In genomic region chr16:19090916-19091315, GRCh38 we compare ENCODE assay signal across 30 cellular contexts.
"Had no signal": no experiment of that assay in that cellular context is flagged by ENCODE, and none has a peak within 500 bp of the region (broad histone marks: within the 10 kb centered on the region; RNA-seq: fewer than 3 reads in every experiment).

No MANE protein-coding gene starts in this region.

- H3K27ac ChIP-seq: cardiac muscle cell, colonic mucosa, dorsolateral prefrontal cortex, foreskin keratinocyte, gastrocnemius medialis had no signal

- H3K4me3 ChIP-seq: ascending aorta, breast epithelium, cardiac muscle cell, colonic mucosa, dorsolateral prefrontal cortex, gastrocnemius medialis had no signal

- H3K36me3 ChIP-seq: ascending aorta, breast epithelium, cardiac muscle cell, colonic mucosa, gastrocnemius medialis had no signal

- ATAC-seq: activated CD4-positive, alpha-beta T cell treated with anti-CD3 and anti-CD28 coated beads for 36 hours; activated CD8-positive, alpha-beta memory T cell treated with anti-CD3 and anti-CD28 coated beads, Interleukin-2, amount 10 ng/mL, durations not matched to agents 7 days and 5 days; activated CD8-positive, alpha-beta T cell treated with anti-CD3 and anti-CD28 coated beads, Interleukin-2, amount 10 ng/mL, durations not matched to agents 7 days and 5 days; activated naive CD4-positive, alpha-beta T cell treated with anti-CD3 and anti-CD28 coated beads, Interleukin-2, amount 50 U/mL, for 72 hours; esophagus mucosa; foreskin keratinocyte; gastrocnemius medialis; T-helper 17 cell had no signal

- H3K9me3 ChIP-seq: ascending aorta, breast epithelium, colonic mucosa, gastrocnemius medialis had no signal

- H3K27me3 ChIP-seq: ascending aorta, breast epithelium, cardiac muscle cell, colonic mucosa, dorsolateral prefrontal cortex, foreskin keratinocyte, gastrocnemius medialis had no signal

- DNase-seq: activated CD4-positive, alpha-beta memory T cell treated with anti-CD3 and anti-CD28 coated beads for 36 hours; activated CD4-positive, alpha-beta T cell treated with anti-CD3 and anti-CD28 coated beads for 36 hours; activated CD4-positive, alpha-beta T cell treated with anti-CD3 and anti-CD28 coated beads, Interleukin-2, amount 10 ng/mL, durations not matched to agents 24 days and 14 days; activated CD4-positive, CD25-positive, alpha-beta regulatory T cell; activated CD4-positive, CD25-positive, alpha-beta regulatory T cell treated with anti-CD3 and anti-CD28 coated beads, Interleukin-2, amount 50 U/mL, for 72 hours; activated CD8-positive, alpha-beta memory T cell treated with anti-CD3 and anti-CD28 coated beads, Interleukin-2, amount 10 ng/mL, durations not matched to agents 7 days and 5 days; activated CD8-positive, alpha-beta memory T cell treated with anti-CD3 and anti-CD28 coated beads, Interleukin-2, amount 50 U/mL, for 4 hours; activated CD8-positive, alpha-beta T cell treated with anti-CD3 and anti-CD28 coated beads, Interleukin-2, amount 10 ng/mL, durations not matched to agents 7 days and 5 days; activated gamma-delta T cell; activated naive CD4-positive, alpha-beta T cell; activated naive CD4-positive, alpha-beta T cell treated with anti-CD3 and anti-CD28 coated beads, Interleukin-2, amount 10 ng/mL, durations not matched to agents 7 days and 5 days; activated naive CD8-positive, alpha-beta T cell treated with anti-CD3 and anti-CD28 coated beads, Interleukin-2, amount 10 ng/mL, durations not matched to agents 7 days and 5 days; activated T-cell treated with anti-CD3 and anti-CD28 coated beads, Interleukin-2, amount 50 U/mL, for 1 hour; activated T-cell treated with anti-CD3 and anti-CD28 coated beads, Interleukin-2, amount 50 U/mL, for 48 hours; central memory CD4-positive, alpha-beta T cell; cerebellar nuclear complex; colonic mucosa; dorsolateral prefrontal cortex; effector memory CD4-positive, alpha-beta T cell; endodermal cell; foreskin keratinocyte; gastrocnemius medialis; T-helper 1 cell; T-helper 17 cell; T1000 had no signal

- H3K4me1 ChIP-seq: breast epithelium, colonic mucosa had no signal
